In genomic region chr6:135440087-135440792, GRCh38 we compare ENCODE assay signal across 11 cellular contexts. TPM values are rescaled to one million over a fixed set of nuclear protein-coding genes. Genes with fewer than 3 reads are reported as not detected.
DNase-seq lines count a peak whose midpoint lies in the region; ATAC-seq and TF ChIP-seq lines count a peak whose summit lies in the region.
"Had no signal": no experiment of that assay in that cellular context is flagged by ENCODE, and none has a peak within 500 bp of the region (broad histone marks: within the 10 kb centered on the region; RNA-seq: fewer than 3 reads in every experiment).

No MANE protein-coding gene starts in this region.

- H3K27ac ChIP-seq in RWPE2 (ENCODE audit: poor library complexity, severe bottlenecking) = no peak overlapping the region
- H3K27ac ChIP-seq: coronary artery, heart right ventricle, thyroid gland had no signal

- peak overlapping the region in 9 of 10 donors; percentile 8 to 75 (median 57) for H3K27ac Mint-ChIP-seq in naive thymus-derived CD8-positive, alpha-beta T cell

- TF ChIP-seq CTCF in RWPE2 (IDR thresholded peaks at IDR 0.05; ENCODE audit: poor library complexity, severe bottlenecking) = no peak

- POLR2A ChIA-PET in naive thymus-derived CD8-positive, alpha-beta T cell (lab: Charles Lee) = no interaction called here

- ATAC-seq in GM18907 (IDR thresholded peaks at IDR 0.05; ENCODE audit: unreplicated experiment) (peak; percentile 59), HG02678 (IDR thresholded peaks at IDR 0.05; ENCODE audit: unreplicated experiment) (peak; percentile 76), RWPE2 (ENCODE audit: low read depth) (peak; percentile 48; the same call in 2 of the 3 replicates)
- peak; percentile 61 to 70 for ATAC-seq in naive thymus-derived CD8-positive, alpha-beta T cell
- ATAC-seq: heart right ventricle had no signal

- no peaks in the 10 kb centered on the region for H3K9me3 Mint-ChIP-seq in naive thymus-derived CD8-positive, alpha-beta T cell

- H3K4me1 Mint-ChIP-seq in naive thymus-derived CD8-positive, alpha-beta T cell = peaks cover 3 to 19% (median 18%) of the 10 kb centered on the region in 4 donors

- peak overlapping the region; percentile 0 to 71 (median 49) for H3K4me3 Mint-ChIP-seq in naive thymus-derived CD8-positive, alpha-beta T cell

- no peak overlapping the region for H3K4me3 ChIP-seq in RWPE2 (ENCODE audit: severe bottlenecking)
- H3K4me3 ChIP-seq: coronary artery, heart right ventricle, thyroid gland had no signal

- H3K36me3 Mint-ChIP-seq in naive thymus-derived CD8-positive, alpha-beta T cell = peaks cover 0 to 3% (median 0%) of the 10 kb centered on the region in 3 donors

- H3K27me3 Mint-ChIP-seq in naive thymus-derived CD8-positive, alpha-beta T cell = no peaks in the 10 kb centered on the region

- DNase-seq in RWPE2 (ENCODE audit: low spot score) (no peak), inferior parietal cortex (ENCODE audit: extremely low spot score) (no peak), SKM-1 treated with dmso at 0.1 percent for 144 hours (lab: John Stamatoyannopoulos, UW; ENCODE audit: unreplicated experiment) (no peak)
- DNase-seq in naive thymus-derived CD8-positive, alpha-beta T cell = peak in 2 of 10 donors; percentile 15 to 26
- DNase-seq in stimulated activated CD4-positive, alpha-beta T cell treated with anti-CD3 and anti-CD28 coated beads, Interleukin-2, amount 100 ng/mL, for 24 hours = no peak
- DNase-seq: heart right ventricle, thyroid gland had no signal

- H3K27me3 ChIP-seq in RWPE2 (ENCODE audit: insufficient read depth, poor library complexity, severe bottlenecking) = no peaks in the 10 kb centered on the region
- H3K27me3 ChIP-seq: heart right ventricle, thyroid gland had no signal

- no peaks in the 10 kb centered on the region for H3K4me1 ChIP-seq in RWPE2 (ENCODE audit: insufficient read depth, poor library complexity, severe bottlenecking)
- H3K4me1 ChIP-seq: thyroid gland had no signal

- no peaks in the 10 kb centered on the region for H3K9me3 ChIP-seq in RWPE2 (ENCODE audit: severe bottlenecking)
- H3K9me3 ChIP-seq: heart right ventricle, SK-N-SH, thyroid gland had no signal

- H3K36me3 ChIP-seq in RWPE2 (ENCODE audit: low read depth) = peaks cover 12% of the 10 kb centered on the region

RNA-seq across cellular contexts. Expression of gene AHI1, which starts 57.3 kb away (rescaled TPM):
- total RNA-seq in naive thymus-derived CD8-positive, alpha-beta T cell = 10 to 100 TPM; 16.0 to 16.1 TPM
- polyA plus RNA-seq in naive thymus-derived CD8-positive, alpha-beta T cell = 1 to 10 TPM; 2.3 to 4.9 (median 3.5) TPM
